Comparison of ENCODE assay signal across 1 cellular context in genomic region chr2:55014962-55015939, GRCh38.
TF ChIP-seq lines count a peak whose summit lies in the region.

No MANE protein-coding gene starts in this region.

TF ChIP-seq in HepG2, 621 proteins besides CTCF, POLR2A, EP300 and RAD21 (continued from another document and continues in another):
- no peak for TF ChIP-seq DZIP1 (CRISPR knock-in tag; IDR thresholded peaks at IDR 0.05)
- TF ChIP-seq HMGA1 (CRISPR knock-in tag; conservative IDR thresholded peaks at IDR 0.05) = no peak
- no peak for TF ChIP-seq ZSCAN20 (CRISPR knock-in tag; IDR thresholded peaks at IDR 0.05; ENCODE audit: borderline replicate concordance)
- TF ChIP-seq HNF1A (IDR thresholded peaks at IDR 0.05; ENCODE audit: low read depth) = peak; percentile 93
- peak; percentile 95 for TF ChIP-seq HNF1A (CRISPR knock-in tag; IDR thresholded peaks at IDR 0.05; ENCODE audit: borderline replicate concordance)
- no peak for TF ChIP-seq MEIS1 (CRISPR knock-in tag; IDR thresholded peaks at IDR 0.05; ENCODE audit: borderline replicate concordance)
- no peak for TF ChIP-seq ZNF20 (CRISPR knock-in tag; IDR thresholded peaks at IDR 0.05)
- TF ChIP-seq KDM3A (CRISPR knock-in tag; IDR thresholded peaks at IDR 0.05; ENCODE audit: low read depth) = no peak
- no peak for TF ChIP-seq MBNL3 (CRISPR knock-in tag; conservative IDR thresholded peaks at IDR 0.05)
- TF ChIP-seq GABPA (IDR thresholded peaks at IDR 0.05; ENCODE audit: low read depth, low read length) = no peak
- no peak for TF ChIP-seq GABPA (CRISPR knock-in tag; IDR thresholded peaks at IDR 0.05; ENCODE audit: low read depth)
- TF ChIP-seq ARID3A (IDR thresholded peaks at IDR 0.05; ENCODE audit: low read depth, low read length) = peak; percentile 97
- TF ChIP-seq ZNF761 (CRISPR knock-in tag; conservative IDR thresholded peaks at IDR 0.05) = no peak
- TF ChIP-seq ELF3 (CRISPR knock-in tag; IDR thresholded peaks at IDR 0.05) = peak; percentile 59
- no peak for TF ChIP-seq ZNF431 (CRISPR knock-in tag; IDR thresholded peaks at IDR 0.05; ENCODE audit: borderline replicate concordance, low read depth)
- no peak for TF ChIP-seq ZNF143 (CRISPR knock-in tag; IDR thresholded peaks at IDR 0.05)
- no peak for TF ChIP-seq MAF1 (CRISPR knock-in tag; IDR thresholded peaks at IDR 0.05; ENCODE audit: borderline replicate concordance)
- peak; percentile 32; the same call in 1 of the 2 replicates for TF ChIP-seq KDM5A (IDR thresholded peaks at IDR 0.05; ENCODE audit: borderline replicate concordance, low read length)
- TF ChIP-seq E2F5 (CRISPR knock-in tag; conservative IDR thresholded peaks at IDR 0.05) = no peak
- TF ChIP-seq IKZF4 (CRISPR knock-in tag; IDR thresholded peaks at IDR 0.05; ENCODE audit: borderline replicate concordance, low read depth, not compliant biosample characterization) = no peak
- TF ChIP-seq ZNF883 (CRISPR knock-in tag; IDR thresholded peaks at IDR 0.05; ENCODE audit: not compliant biosample characterization) = no peak
- no peak for TF ChIP-seq FOXP4 (CRISPR knock-in tag; IDR thresholded peaks at IDR 0.05)
- TF ChIP-seq ZNF782 (CRISPR knock-in tag; IDR thresholded peaks at IDR 0.05; ENCODE audit: borderline replicate concordance) = no peak
- TF ChIP-seq ZHX1 (CRISPR knock-in tag; IDR thresholded peaks at IDR 0.05; ENCODE audit: low read depth) = no peak
- no peak for TF ChIP-seq TERF1 (CRISPR knock-in tag; IDR thresholded peaks at IDR 0.05)
- TF ChIP-seq ZNF446 (CRISPR knock-in tag; IDR thresholded peaks at IDR 0.05) = no peak
- no peak for TF ChIP-seq GABPB1 (CRISPR knock-in tag; IDR thresholded peaks at IDR 0.05)
- TF ChIP-seq KIAA2018 (CRISPR knock-in tag; IDR thresholded peaks at IDR 0.05; ENCODE audit: borderline replicate concordance) = no peak
- TF ChIP-seq YEATS4 (CRISPR knock-in tag; IDR thresholded peaks at IDR 0.05; ENCODE audit: borderline replicate concordance) = no peak
- no peak for TF ChIP-seq ZSCAN31 (CRISPR knock-in tag; IDR thresholded peaks at IDR 0.05; ENCODE audit: low read depth)
- no peak for TF ChIP-seq ZBTB21 (CRISPR knock-in tag; IDR thresholded peaks at IDR 0.05)
